ENCODE assay signal across 26 cellular contexts in the genomic region with DNA sequence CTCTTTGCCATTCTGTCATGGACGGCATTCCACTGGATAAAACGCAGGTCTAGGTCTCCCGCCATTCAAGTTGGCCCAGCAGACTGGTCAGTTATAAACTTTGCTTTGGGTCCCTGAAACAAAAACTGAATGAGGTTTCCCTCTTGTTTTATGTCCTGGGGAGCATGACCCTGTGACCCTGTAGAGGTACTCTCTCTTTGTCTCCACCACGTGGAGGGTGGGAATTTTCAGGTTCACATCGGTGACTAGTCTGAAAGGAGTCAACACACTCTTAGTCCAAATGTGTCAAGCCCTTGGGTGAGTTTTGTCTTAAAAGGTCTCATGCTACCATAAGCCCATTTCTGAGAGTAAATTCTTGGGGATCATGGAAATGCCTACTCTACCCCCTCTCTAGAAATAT.
"Had no signal": no experiment of that assay in that cellular context is flagged by ENCODE, and none has a peak within 500 bp of the region (broad histone marks: within the 10 kb centered on the region; RNA-seq: fewer than 3 reads in every experiment).

No MANE protein-coding gene starts in this region.

- H3K36me3 ChIP-seq: adrenal gland, Peyer's patch, SJSA1 had no signal

- H3K27me3 ChIP-seq: adrenal gland, Peyer's patch, SJSA1 had no signal

- H3K4me3 Mint-ChIP-seq: activated CD8-positive, alpha-beta T cell treated with anti-CD3 and anti-CD28 coated beads, Interleukin-2, amount 10 ng/mL, durations not matched to agents 7 days and 5 days; activated naive CD8-positive, alpha-beta T cell treated with anti-CD3 and anti-CD28 coated beads, Interleukin-2, amount 10 ng/mL, durations not matched to agents 7 days and 5 days; T-helper 2 cell treated with Interferon-gamma antibody and Interleukin-4, amounts not matched to agents 5 μg/mL and 100 μg/mL, for 36 hours; WTC11 had no signal

- H3K27ac ChIP-seq: adrenal gland, Peyer's patch, SJSA1 had no signal

- H3K36me3 Mint-ChIP-seq: activated naive CD8-positive, alpha-beta T cell treated with anti-CD3 and anti-CD28 coated beads, Interleukin-2, amount 10 ng/mL, durations not matched to agents 7 days and 5 days had no signal

- H3K27ac Mint-ChIP-seq: activated CD8-positive, alpha-beta T cell treated with anti-CD3 and anti-CD28 coated beads, Interleukin-2, amount 10 ng/mL, durations not matched to agents 7 days and 5 days; activated naive CD8-positive, alpha-beta T cell treated with anti-CD3 and anti-CD28 coated beads, Interleukin-2, amount 10 ng/mL, durations not matched to agents 7 days and 5 days; T-helper 2 cell treated with Interferon-gamma antibody and Interleukin-4, amounts not matched to agents 5 μg/mL and 100 μg/mL, for 36 hours; WTC11 had no signal

- ATAC-seq: activated CD8-positive, alpha-beta T cell treated with anti-CD3 and anti-CD28 coated beads, Interleukin-2, amount 10 ng/mL, durations not matched to agents 7 days and 5 days; SK-N-SH treated with all-trans-retinoic acid at 6 μM for 48 hours; WTC11 had no signal

- DNase-seq: activated CD4-positive, alpha-beta T cell treated with anti-CD3 and anti-CD28 coated beads for 48 hours; activated CD4-positive, alpha-beta T cell treated with anti-CD3 and anti-CD28 coated beads, Interleukin-2, amount 50 U/mL, for 4 hours; activated CD4-positive, CD25-positive, alpha-beta regulatory T cell treated with anti-CD3 and anti-CD28 coated beads, Interleukin-2, amount 50 U/mL, for 72 hours; activated CD8-positive, alpha-beta memory T cell treated with anti-CD3 and anti-CD28 coated beads, Interleukin-2, amount 50 U/mL, for 48 hours; activated CD8-positive, alpha-beta T cell treated with anti-CD3 and anti-CD28 coated beads, Interleukin-2, amount 10 ng/mL, durations not matched to agents 7 days and 5 days; activated naive CD4-positive, alpha-beta T cell treated with anti-CD3 and anti-CD28 coated beads, Interleukin-2, amount 50 U/mL, for 16 hours; activated naive CD8-positive, alpha-beta T cell treated with anti-CD3 and anti-CD28 coated beads, Interleukin-2, amount 10 ng/mL, durations not matched to agents 7 days and 5 days; activated T-cell treated with anti-CD3 and anti-CD28 coated beads, Interleukin-2, amount 50 U/mL, for 1 hour; adrenal gland; anterior cingulate cortex; cerebellar nuclear complex; NCI-H1092; NCI-H1417; NCI-H2029; NCI-H2107; NCI-H2171 treated with DMSO at 0.1 percent for 48 hours; NCI-H226; NCI-H526; NCI-H774; Peyer's patch; SHP77; SW 1271 had no signal

- H3K4me1 ChIP-seq: adrenal gland, Peyer's patch, SJSA1 had no signal

- H3K4me1 Mint-ChIP-seq: activated naive CD8-positive, alpha-beta T cell treated with anti-CD3 and anti-CD28 coated beads, Interleukin-2, amount 10 ng/mL, durations not matched to agents 7 days and 5 days had no signal

- H3K4me3 ChIP-seq: adrenal gland, Peyer's patch, SJSA1 had no signal

- H3K9me3 ChIP-seq: adrenal gland, Peyer's patch, SJSA1 had no signal
